Comparison of ENCODE assay signal across 18 cellular contexts in the genomic region with DNA sequence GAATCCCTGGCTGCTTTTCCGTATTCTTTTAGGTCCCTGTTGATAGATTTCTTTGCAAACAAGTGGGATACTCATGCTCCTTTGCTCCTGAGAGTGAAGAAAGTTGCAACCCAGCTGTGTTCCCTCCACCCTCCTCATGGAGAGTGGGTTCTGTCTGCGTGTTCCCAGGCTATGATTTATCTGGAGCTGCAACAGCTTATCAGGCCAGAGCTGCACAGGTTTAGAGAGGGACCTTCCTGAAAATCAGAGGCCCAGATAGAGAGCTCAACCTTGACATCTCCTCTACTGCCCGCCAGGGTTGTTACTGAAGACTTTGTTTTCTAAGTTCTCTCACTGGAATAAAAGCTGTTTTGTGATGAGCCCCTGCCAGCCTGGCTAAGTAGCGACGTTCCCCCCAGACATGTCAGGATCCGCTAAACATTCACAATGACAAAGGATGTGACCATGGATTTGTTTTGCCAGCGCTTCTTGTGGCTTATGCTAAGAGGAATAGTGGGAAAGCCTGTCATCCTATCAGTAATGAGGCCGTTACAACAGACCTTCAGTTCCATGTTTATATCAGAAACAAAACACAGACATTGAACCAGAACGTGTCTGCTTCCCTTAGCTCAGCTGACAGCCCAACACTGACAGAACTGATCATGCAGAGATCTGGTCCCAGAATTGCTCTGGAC. TPM values are rescaled to one million over a fixed set of nuclear protein-coding genes. Genes with fewer than 3 reads are reported as not detected.
"Had no signal": no experiment of that assay in that cellular context is flagged by ENCODE, and none has a peak within 500 bp of the region (broad histone marks: within the 10 kb centered on the region; RNA-seq: fewer than 3 reads in every experiment).

No MANE protein-coding gene starts in this region.

- DNase-seq: activated CD4-positive, alpha-beta memory T cell treated with anti-CD3 and anti-CD28 coated beads for 36 hours; activated gamma-delta T cell; activated naive CD8-positive, alpha-beta T cell treated with anti-CD3 and anti-CD28 coated beads for 36 hours; activated T-cell treated with anti-CD3 and anti-CD28 coated beads, Interleukin-2, amount 50 U/mL, for 48 hours; aorta; effector memory CD4-positive, alpha-beta T cell; gastrocnemius medialis; kidney; mammary epithelial cell; sigmoid colon; stimulated activated CD4-positive, alpha-beta T cell treated with anti-CD3 and anti-CD28 coated beads, Interleukin-2, amount 100 ng/mL, for 24 hours; stimulated activated naive CD4-positive, alpha-beta T cell; T-helper 9 cell had no signal

- H3K9me3 ChIP-seq: gastrocnemius medialis, prostate gland, sigmoid colon had no signal

- H3K27ac ChIP-seq: epithelial cell of prostate, prostate gland, sigmoid colon had no signal

- H3K36me3 ChIP-seq: gastrocnemius medialis, prostate gland, sigmoid colon had no signal

- H3K4me3 ChIP-seq: coronary artery, gastrocnemius medialis, prostate gland, sigmoid colon had no signal

- H3K27ac Mint-ChIP-seq: activated CD4-positive, alpha-beta memory T cell treated with anti-CD3 and anti-CD28 coated beads for 36 hours; activated naive CD8-positive, alpha-beta T cell treated with anti-CD3 and anti-CD28 coated beads for 36 hours; natural killer cell treated with Interleukin-12 subunit alpha and Interleukin-12 subunit beta and Interleukin-15 and Interleukin-18, amount 100 ng/mL, for 72 hours; type B pancreatic cell had no signal

- H3K4me1 ChIP-seq: gastrocnemius medialis had no signal

- ATAC-seq: gastrocnemius medialis; natural killer cell treated with Interleukin-12 subunit alpha and Interleukin-12 subunit beta and Interleukin-15 and Interleukin-18, amount 100 ng/mL, for 72 hours had no signal

- H3K27me3 ChIP-seq: gastrocnemius medialis, sigmoid colon had no signal

- H3K27me3 Mint-ChIP-seq: type B pancreatic cell had no signal

- H3K4me3 Mint-ChIP-seq: activated CD4-positive, alpha-beta memory T cell treated with anti-CD3 and anti-CD28 coated beads for 36 hours; activated naive CD8-positive, alpha-beta T cell treated with anti-CD3 and anti-CD28 coated beads for 36 hours; natural killer cell treated with Interleukin-12 subunit alpha and Interleukin-12 subunit beta and Interleukin-15 and Interleukin-18, amount 100 ng/mL, for 72 hours; type B pancreatic cell had no signal

- H3K4me1 Mint-ChIP-seq: activated naive CD8-positive, alpha-beta T cell treated with anti-CD3 and anti-CD28 coated beads for 36 hours had no signal

- H3K36me3 Mint-ChIP-seq: activated CD4-positive, alpha-beta memory T cell treated with anti-CD3 and anti-CD28 coated beads for 36 hours; activated naive CD8-positive, alpha-beta T cell treated with anti-CD3 and anti-CD28 coated beads for 36 hours; natural killer cell treated with Interleukin-12 subunit alpha and Interleukin-12 subunit beta and Interleukin-15 and Interleukin-18, amount 100 ng/mL, for 72 hours had no signal

- H3K9me3 Mint-ChIP-seq: natural killer cell treated with Interleukin-12 subunit alpha and Interleukin-12 subunit beta and Interleukin-15 and Interleukin-18, amount 100 ng/mL, for 72 hours; type B pancreatic cell had no signal

RNA-seq across cellular contexts. Expression of gene MYZAP, which starts 58.5 kb away (rescaled TPM):
- total RNA-seq: activated naive CD8-positive, alpha-beta T cell treated with anti-CD3 and anti-CD28 coated beads for 36 hours; natural killer cell treated with Interleukin-12 subunit alpha and Interleukin-12 subunit beta and Interleukin-15 and Interleukin-18, amount 100 ng/mL, for 72 hours had no signal
